19 cellular contexts compared by ENCODE assay signal in genomic region chr11:69232821-69233760, GRCh38.
DNase-seq lines count a peak whose midpoint lies in the region; FAIRE-seq and TF ChIP-seq lines count a peak whose summit lies in the region.
"Had no signal": no experiment of that assay in that cellular context is flagged by ENCODE, and none has a peak within 500 bp of the region (broad histone marks: within the 10 kb centered on the region; RNA-seq: fewer than 3 reads in every experiment).

No MANE protein-coding gene starts in this region.

- POLR2A ChIA-PET in activated CD4-positive, alpha-beta memory T cell treated with anti-CD3 and anti-CD28 coated beads, Interleukin-2, amount 10 ng/mL, durations not matched to agents 7 days and 5 days (lab: Charles Lee) = no interaction called here
- POLR2A ChIA-PET in H1 (lab: Charles Lee; ENCODE audit: partially characterized antibody) (no interaction called here), HEK293T (lab: Yijun Ruan, JAX) (no interaction called here)

- H3K9me3 ChIP-seq in H1 (ENCODE audit: insufficient read depth in 2 of 2, low read depth in 1 of 2, low read length in 1 of 2) (no peaks in the 10 kb centered on the region; a peak in 2 of 4 replicates), neural progenitor cell (ENCODE audit: low read depth) (no peaks in the 10 kb centered on the region), testis (no peaks in the 10 kb centered on the region), smooth muscle cell (replicated peaks; ENCODE audit: low read depth) (no peaks in the 10 kb centered on the region)

- no peak overlapping the region for H3K18ac ChIP-seq in H1 (ENCODE audit: extremely low read depth, low read length)

- FAIRE-seq in H1 (lab: Jason Lieb, UNC) = no peak
- FAIRE-seq: G401.6, GM12891 had no signal

- H3F3A ChIP-seq in neural progenitor cell (ENCODE audit: low read depth) (no peaks in the 10 kb centered on the region), smooth muscle cell (ENCODE audit: low read depth) (no peaks in the 10 kb centered on the region)

- no peak overlapping the region for H3K4ac ChIP-seq in H1 (replicated peaks; ENCODE audit: insufficient read length, low read depth, low read length)

- WGBS in H1 (ENCODE audit: extremely low coverage in 1 of 2, insufficient coverage in 1 of 2, insufficient read length in 1 of 2, insufficient replicate concordance in 2 of 2, low coverage in 1 of 2, low lambda C conversion rate in 2 of 2, missing lambda C conversion rate in 1 of 2), 2 experiments = 92% methylated on average over 19 of the region's 19 CpGs; no CpG with 5 or more reads in 1 of the 2 experiments
- WGBS in testis, 2 donors = 88 to 95% methylated on average over 18 to 19 of the region's 19 CpGs
- WGBS in smooth muscle cell (ENCODE audit: low lambda C conversion rate) = 94% methylated on average over 19 of the region's 19 CpGs

- no peaks in the 10 kb centered on the region for H3K4me1 Mint-ChIP-seq in activated CD4-positive, alpha-beta memory T cell treated with anti-CD3 and anti-CD28 coated beads, Interleukin-2, amount 10 ng/mL, durations not matched to agents 7 days and 5 days
- peaks cover 3% of the 10 kb centered on the region for H3K4me1 Mint-ChIP-seq in neural progenitor cell

- CTCF ChIA-PET in activated CD4-positive, alpha-beta memory T cell treated with anti-CD3 and anti-CD28 coated beads, Interleukin-2, amount 10 ng/mL, durations not matched to agents 7 days and 5 days (lab: Charles Lee) = no interaction called here
- CTCF ChIA-PET in H1 (lab: Charles Lee; ENCODE audit: partially characterized antibody) (interaction anchor here (1.0 to 3.1 kb wide), 3 partner anchors 7 to 102 kb away, joined by 4 to 18 read pairs (median 8); no protein-coding TSS in a partner anchor), HEK293T (lab: Yijun Ruan, JAX) (no interaction called here)

- no peaks in the 10 kb centered on the region for H3K23me2 ChIP-seq in H1 (ENCODE audit: low read depth, low read length)

- H3K79me1 ChIP-seq in H1 (ENCODE audit: low read depth, low read length) = no peaks in the 10 kb centered on the region; the same call in 1 of the 2 replicates

- H3K23ac ChIP-seq in H1 (ENCODE audit: insufficient read length) = no peak overlapping the region

- H4K91ac ChIP-seq in H1 (replicated peaks; ENCODE audit: insufficient read length, low read length) = no peak overlapping the region

- no peaks in the 10 kb centered on the region for H3K36me3 Mint-ChIP-seq in activated CD4-positive, alpha-beta memory T cell treated with anti-CD3 and anti-CD28 coated beads, Interleukin-2, amount 10 ng/mL, durations not matched to agents 7 days and 5 days (ENCODE audit: low read depth)
- no peaks in the 10 kb centered on the region for H3K36me3 Mint-ChIP-seq in neural progenitor cell

- H2AK5ac ChIP-seq in H1 (ENCODE audit: low read depth, low read length) = no peak overlapping the region

- H3K27me3 ChIP-seq in H1 (replicated peaks in 1 of 4; ENCODE audit: control insufficient read depth in 3 of 4, extremely low read depth in 1 of 4, insufficient read depth in 3 of 4, low read length in 3 of 4) = no peaks in the 10 kb centered on the region
- H3K27me3 ChIP-seq in neural progenitor cell = no peaks in the 10 kb centered on the region
- H3K27me3 ChIP-seq in testis = no peaks in the 10 kb centered on the region
- H3K27me3 ChIP-seq in smooth muscle cell (ENCODE audit: low read depth) = peaks cover 13% of the 10 kb centered on the region

- peaks cover 3% of the 10 kb centered on the region for H3K27me3 Mint-ChIP-seq in activated CD4-positive, alpha-beta memory T cell treated with anti-CD3 and anti-CD28 coated beads, Interleukin-2, amount 10 ng/mL, durations not matched to agents 7 days and 5 days
- peaks cover 4% of the 10 kb centered on the region for H3K27me3 Mint-ChIP-seq in neural progenitor cell (ENCODE audit: insufficient read depth, low read depth)
- H3K27me3 Mint-ChIP-seq: CD4-positive, alpha-beta T cell had no signal

- H3K79me2 ChIP-seq in H1 (ENCODE audit: control insufficient read depth in 1 of 2, insufficient read depth in 2 of 2, low read length in 2 of 2) = no peaks in the 10 kb centered on the region
- H3K79me2 ChIP-seq in neural progenitor cell (ENCODE audit: low read depth) = no peaks in the 10 kb centered on the region
- H3K79me2 ChIP-seq in smooth muscle cell (ENCODE audit: low read depth) = no peaks in the 10 kb centered on the region

- peak overlapping the region; percentile 7; the same call in 1 of the 2 replicates for H4K8ac ChIP-seq in H1 (ENCODE audit: extremely low read depth, insufficient read depth, low read length)

- no peak overlapping the region for H3K56ac ChIP-seq in H1 (replicated peaks; ENCODE audit: insufficient read length, low read depth, low read length)

- DNase-seq in activated CD4-positive, alpha-beta memory T cell treated with anti-CD3 and anti-CD28 coated beads, Interleukin-2, amount 10 ng/mL, durations not matched to agents 7 days and 5 days = peak; percentile 12
- DNase-seq in H1 (ENCODE audit: low read depth in 1 of 2, low spot score in 2 of 2) (no peak), neural progenitor cell (ENCODE audit: low spot score) (no peak), testis (peak; percentile 11), smooth muscle cell (lab: John Stamatoyannopoulos, UW; ENCODE audit: unreplicated experiment) (no peak), HEK293T (ENCODE audit: extremely low spot score) (no peak)
- DNase-seq in NK-92 treated with Interleukin-12 subunit alpha and Interleukin-12 subunit beta, amount 100 ng/mL, for 24 hours (lab: John Stamatoyannopoulos, UW) = no peak
- DNase-seq: ACHN, Calu3, DMS79, GM23248, HFFc6, NCI-H1694, NCI-H69, PC-9 had no signal

- H2BK120ac ChIP-seq in H1 (replicated peaks; ENCODE audit: low read depth, low read length) = no peak overlapping the region

- TF ChIP-seq CTCF in H1 (IDR thresholded peaks at IDR 0.05; ENCODE audit: control extremely low read depth in 1 of 3, insufficient read depth in 1 of 3, low read depth in 1 of 3, low read length in 3 of 3) (no peak), neural progenitor cell (IDR thresholded peaks at IDR 0.05) (no peak), testis (IDR thresholded peaks at IDR 0.05) (no peak), smooth muscle cell (IDR thresholded peaks at IDR 0.05; ENCODE audit: borderline replicate concordance, insufficient read depth, poor library complexity, severe bottlenecking) (no peak)

- H2BK20ac ChIP-seq in H1 (ENCODE audit: low read length) = no peak overlapping the region

- H4K20me1 ChIP-seq in H1 (replicated peaks in 1 of 2; ENCODE audit: control insufficient read depth in 1 of 2, insufficient read depth in 2 of 2, low read length in 2 of 2) (no peaks in the 10 kb centered on the region), neural progenitor cell (ENCODE audit: low read depth) (no peaks in the 10 kb centered on the region), smooth muscle cell (ENCODE audit: low read depth) (no peaks in the 10 kb centered on the region)

- H3K4me3 ChIP-seq in H1 (ENCODE audit: extremely low read depth in 1 of 4, insufficient read depth in 2 of 4, low read depth in 3 of 4, low read length in 4 of 4) = no peak overlapping the region
- no peak overlapping the region for H3K4me3 ChIP-seq in neural progenitor cell
- H3K4me3 ChIP-seq in testis = no peak overlapping the region
- H3K4me3 ChIP-seq in smooth muscle cell = no peak overlapping the region
- H3K4me3 ChIP-seq: GM23248, PC-9 had no signal

- TF ChIP-seq RAD21 in H1 (IDR thresholded peaks at IDR 0.05 in 1 of 2, conservative IDR thresholded peaks at IDR 0.05 in 1 of 2; ENCODE audit: low read depth in 2 of 2, low read length in 2 of 2) = no peak

- H3K36me3 ChIP-seq in H1 (ENCODE audit: control insufficient read depth in 2 of 4, insufficient read depth in 4 of 4, low read length in 3 of 4) = no peaks in the 10 kb centered on the region
- no peaks in the 10 kb centered on the region for H3K36me3 ChIP-seq in neural progenitor cell
- H3K36me3 ChIP-seq in testis (ENCODE audit: low read depth, missing control alignments) = no peaks in the 10 kb centered on the region
- H3K36me3 ChIP-seq in smooth muscle cell (ENCODE audit: low read depth) = no peaks in the 10 kb centered on the region

- H3K27ac Mint-ChIP-seq in activated CD4-positive, alpha-beta memory T cell treated with anti-CD3 and anti-CD28 coated beads, Interleukin-2, amount 10 ng/mL, durations not matched to agents 7 days and 5 days = no peak overlapping the region
- peak overlapping the region; percentile 11 for H3K27ac Mint-ChIP-seq in neural progenitor cell
- H3K27ac Mint-ChIP-seq: CD4-positive, alpha-beta T cell; HFFc6 had no signal

- intact Hi-C loops in testis (cut with DNase I; ENCODE audit: low total_unique reads) = no loop called here

- H4K5ac ChIP-seq in H1 (ENCODE audit: insufficient read length, low read depth, low read length) = no peak overlapping the region

- H3K4me1 ChIP-seq in H1 (replicated peaks in 1 of 4; ENCODE audit: control insufficient read depth in 3 of 4, insufficient read depth in 4 of 4, low read length in 3 of 4) (no peaks in the 10 kb centered on the region), neural progenitor cell (peaks cover 6% of the 10 kb centered on the region), testis (no peaks in the 10 kb centered on the region), smooth muscle cell (ENCODE audit: low read depth) (no peaks in the 10 kb centered on the region)

- no peak overlapping the region for H3K4me3 Mint-ChIP-seq in activated CD4-positive, alpha-beta memory T cell treated with anti-CD3 and anti-CD28 coated beads, Interleukin-2, amount 10 ng/mL, durations not matched to agents 7 days and 5 days
- H3K4me3 Mint-ChIP-seq in neural progenitor cell = no peak overlapping the region
- H3K4me3 Mint-ChIP-seq: CD4-positive, alpha-beta T cell; HFFc6 had no signal

- H2AFZ ChIP-seq in H1 (ENCODE audit: low read length) = no peak overlapping the region
- no peak overlapping the region for H2AFZ ChIP-seq in neural progenitor cell (replicated peaks)
- H2AFZ ChIP-seq in smooth muscle cell (ENCODE audit: low read depth) = no peak overlapping the region
- H2AFZ ChIP-seq: GM23248, PC-9 had no signal

- H2BK15ac ChIP-seq in H1 (ENCODE audit: low read length) = no peak overlapping the region

- H2BK5ac ChIP-seq in H1 (ENCODE audit: low read depth, low read length) = no peak overlapping the region

- TF ChIP-seq POLR2A in H1 (IDR thresholded peaks at IDR 0.05; ENCODE audit: control extremely low read depth in 1 of 2, low read depth in 2 of 2, low read length in 2 of 2) (no peak), testis (IDR thresholded peaks at IDR 0.05) (no peak)

- H3K27ac ChIP-seq in H1 (ENCODE audit: low read depth, low read length) = no peak overlapping the region
- no peak overlapping the region for H3K27ac ChIP-seq in neural progenitor cell
- H3K27ac ChIP-seq in testis = no peak overlapping the region
- H3K27ac ChIP-seq in smooth muscle cell (ENCODE audit: low read depth) = no peak overlapping the region
- H3K27ac ChIP-seq: GM23248, KMS-11, PC-9 had no signal

- H3K4me2 ChIP-seq in H1 (ENCODE audit: insufficient read depth in 1 of 2, low read depth in 2 of 2, low read length in 2 of 2) (no peak overlapping the region), neural progenitor cell (no peak overlapping the region), smooth muscle cell (no peak overlapping the region)
- H3K4me2 ChIP-seq: KMS-11, PC-9 had no signal

- TF ChIP-seq EP300 in H1 (IDR thresholded peaks at IDR 0.05; ENCODE audit: borderline replicate concordance in 1 of 2, low read depth in 2 of 2, low read length in 2 of 2) = no peak

- H3K9ac ChIP-seq in H1 (replicated peaks in 1 of 4; ENCODE audit: extremely low read depth in 1 of 4, low read depth in 3 of 4, low read length in 3 of 4) (no peak overlapping the region), neural progenitor cell (no peak overlapping the region), smooth muscle cell (ENCODE audit: low read depth) (no peak overlapping the region)
- H3K9ac ChIP-seq: GM23248, KMS-11 had no signal

- no peak overlapping the region for H3K14ac ChIP-seq in H1 (ENCODE audit: insufficient read length)

- no peak overlapping the region for H2BK12ac ChIP-seq in H1 (ENCODE audit: low read depth, low read length)

- no peaks in the 10 kb centered on the region for H3K9me3 Mint-ChIP-seq in activated CD4-positive, alpha-beta memory T cell treated with anti-CD3 and anti-CD28 coated beads, Interleukin-2, amount 10 ng/mL, durations not matched to agents 7 days and 5 days
- peaks cover 5% of the 10 kb centered on the region for H3K9me3 Mint-ChIP-seq in neural progenitor cell
- H3K9me3 Mint-ChIP-seq: CD4-positive, alpha-beta T cell; HFFc6 had no signal

Comparison
In these comparisons a context has a peak if more than half of its experiments do, and no peak if none do; other contexts are left out.
1. DNase-seq: peak in activated CD4-positive, alpha-beta memory T cell treated with anti-CD3 and anti-CD28 coated beads, Interleukin-2, amount 10 ng/mL, durations not matched to agents 7 days and 5 days (single experiment) and testis (single experiment); none in H1 (0 of 2), neural progenitor cell (single experiment), smooth muscle cell (single experiment), HEK293T (single experiment) and NK-92 treated with Interleukin-12 subunit alpha and Interleukin-12 subunit beta, amount 100 ng/mL, for 24 hours (single experiment).